Comparison of ENCODE assay signal across 17 cellular contexts in genomic region chr10:86062647-86063145, GRCh38.
DNase-seq lines count a peak whose midpoint lies in the region; ATAC-seq and TF ChIP-seq lines count a peak whose summit lies in the region.
"Had no signal": no experiment of that assay in that cellular context is flagged by ENCODE, and none has a peak within 500 bp of the region (broad histone marks: within the 10 kb centered on the region; RNA-seq: fewer than 3 reads in every experiment).

No MANE protein-coding gene starts in this region.

- H3K4me3 ChIP-seq in coronary artery: no peak overlapping the region
- H3K4me3 ChIP-seq in suprapubic skin: no peak overlapping the region
- no peak overlapping the region for H3K4me3 ChIP-seq in ascending aorta

- 91% methylated on average over 3 of the region's 6 CpGs for WGBS in suprapubic skin

- TF ChIP-seq CTCF in coronary artery (IDR thresholded peaks at IDR 0.05) (no peak), suprapubic skin (IDR thresholded peaks at IDR 0.05) (no peak), ascending aorta (IDR thresholded peaks at IDR 0.05) (no peak)

- ATAC-seq in sciatic nerve: no peak
- ATAC-seq: HCT116 had no signal

- no peak for TF ChIP-seq POLR2A in suprapubic skin (IDR thresholded peaks at IDR 0.05)

- DNase-seq in coronary artery (ENCODE audit: low spot score): peak; percentile 54
- DNase-seq in mesenteric fat pad (ENCODE audit: low spot score): peak; percentile 55
- DNase-seq in sciatic nerve (ENCODE audit: low spot score): peak; percentile 4
- peak; percentile 29 to 57 for DNase-seq in suprapubic skin (ENCODE audit: low spot score in 2 of 2)
- DNase-seq in NCI-H1930 (lab: John Stamatoyannopoulos, UW): no peak
- DNase-seq in ascending aorta (ENCODE audit: low spot score in 2 of 2): no peak
- DNase-seq in SIG-M5 treated with dmso at 0.1 percent for 504 hours (lab: John Stamatoyannopoulos, UW; ENCODE audit: unreplicated experiment): no peak
- DNase-seq: ACHN; Caco-2; CD4-positive, alpha-beta T cell; GDM1; GOT3; H7; HFFc6 had no signal

- H3K27ac ChIP-seq in coronary artery (no peak overlapping the region), suprapubic skin (no peak overlapping the region), ascending aorta (no peak overlapping the region)
- H3K27ac ChIP-seq: C4-2B, HL-60 had no signal

- no peak for TF ChIP-seq EP300 in suprapubic skin (IDR thresholded peaks at IDR 0.05)

- intact Hi-C loops in sciatic nerve (cut with DNase I) (no loop called here), ascending aorta (cut with DNase I) (no loop called here)

- H3K27me3 ChIP-seq in suprapubic skin (no peaks in the 10 kb centered on the region), ascending aorta (no peaks in the 10 kb centered on the region)

- H3K36me3 ChIP-seq in suprapubic skin: no peaks in the 10 kb centered on the region
- no peaks in the 10 kb centered on the region for H3K36me3 ChIP-seq in ascending aorta

- H3K9me3 ChIP-seq in suprapubic skin: no peaks in the 10 kb centered on the region
- H3K9me3 ChIP-seq in ascending aorta: no peaks in the 10 kb centered on the region
- H3K9me3 ChIP-seq: Caco-2 had no signal

- H3K4me1 ChIP-seq in suprapubic skin: no peaks in the 10 kb centered on the region
- no peaks in the 10 kb centered on the region for H3K4me1 ChIP-seq in ascending aorta
- H3K4me1 ChIP-seq: Caco-2 had no signal

Comparison
In these comparisons a context has a peak if more than half of its experiments do, and no peak if none do; other contexts are left out.
1. DNase-seq: peak in coronary artery (single experiment), mesenteric fat pad (single experiment), sciatic nerve (single experiment) and suprapubic skin (2 of 2); none in NCI-H1930 (0 of 2), ascending aorta (0 of 2) and SIG-M5 treated with dmso at 0.1 percent for 504 hours (single experiment).